In the genomic region with DNA sequence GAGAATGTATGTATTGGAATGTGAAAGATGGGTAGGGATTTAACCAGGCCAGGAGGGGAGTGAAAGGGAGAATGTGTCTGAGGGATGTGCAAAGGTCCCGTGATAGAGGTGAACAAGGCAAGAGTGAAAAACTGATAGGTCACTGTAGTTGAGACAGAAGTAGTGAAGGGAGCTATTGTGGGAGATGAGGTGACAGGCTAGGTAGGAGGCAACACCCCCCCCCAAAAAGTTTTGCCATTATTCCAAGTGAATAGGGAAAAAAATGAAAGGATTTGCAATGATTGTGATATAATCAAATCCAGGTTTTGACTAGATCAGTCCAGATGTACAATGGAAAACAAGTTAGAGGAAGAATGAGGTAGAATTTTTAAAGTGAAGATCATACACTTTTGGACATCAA, we compare ENCODE assay signal across 24 cellular contexts.
"Had no signal": no experiment of that assay in that cellular context is flagged by ENCODE, and none has a peak within 500 bp of the region (broad histone marks: within the 10 kb centered on the region; RNA-seq: fewer than 3 reads in every experiment).

No MANE protein-coding gene starts in this region.

- DNase-seq: colonic mucosa; cortex of kidney; dermis blood vessel endothelial cell; dorsolateral prefrontal cortex; effector CD4-positive, alpha-beta T cell; effector CD8-positive, alpha-beta T cell; effector memory CD4-positive, alpha-beta T cell; effector memory CD8-positive, alpha-beta T cell; endodermal cell; erythroblast; esophagus squamous epithelium; foreskin fibroblast; foreskin keratinocyte; foreskin melanocyte; gastrocnemius medialis; glutamatergic neuron; heart left ventricle; heart right ventricle had no signal

- FAIRE-seq: colon, endometrium, endothelial cell of umbilical vein, frontal cortex had no signal

- ATAC-seq: effector memory CD8-positive, alpha-beta T cell; esophagus mucosa; foreskin keratinocyte; gastrocnemius medialis; gastroesophageal sphincter; heart left ventricle; heart right ventricle had no signal
